Comparison of ENCODE assay signal across 8 cellular contexts in genomic region chr2:73927344-73927743, GRCh38. TPM values are rescaled to one million over a fixed set of nuclear protein-coding genes. Genes with fewer than 3 reads are reported as not detected.
A peak's percentile ranks its signal among the peaks of the same experiment; 100 is the strongest.
DNase-seq lines count a peak whose midpoint lies in the region; TF ChIP-seq lines count a peak whose summit lies in the region.

No MANE protein-coding gene starts in this region.

- H3K79me2 ChIP-seq in OCI-LY3 (ENCODE audit: low read length) (peaks cover 55% of the 10 kb centered on the region), neural progenitor cell (ENCODE audit: low read depth) (peaks cover 56% of the 10 kb centered on the region)

- peak overlapping the region; percentile 79 for H3K27ac ChIP-seq in C4-2B
- peak overlapping the region; percentile 78 for H3K27ac ChIP-seq in OCI-LY3 (ENCODE audit: low read length)
- peak overlapping the region; percentile 3 for H3K27ac ChIP-seq in neural progenitor cell

- H4K20me1 ChIP-seq in OCI-LY3 (ENCODE audit: insufficient read depth, low read length) (peaks cover 36% of the 10 kb centered on the region), neural progenitor cell (ENCODE audit: low read depth) (peaks cover 46% of the 10 kb centered on the region)

- H3K9ac ChIP-seq in OCI-LY3 (ENCODE audit: low read length) (peak overlapping the region; percentile 94), endocrine pancreas (ENCODE audit: control insufficient read depth, insufficient read depth, low read length) (peak overlapping the region; percentile 62), neural progenitor cell (peak overlapping the region; percentile 95)

- H3K4me1 Mint-ChIP-seq in neural progenitor cell = peaks cover 22% of the 10 kb centered on the region

- TF ChIP-seq CTCF in C4-2B (conservative IDR thresholded peaks at IDR 0.05) (no peak), OCI-LY3 (IDR thresholded peaks at IDR 0.05; ENCODE audit: low read depth, low read length) (no peak), neural progenitor cell (IDR thresholded peaks at IDR 0.05) (no peak)

- H3K4me2 ChIP-seq in OCI-LY3 (ENCODE audit: low read length) (peak overlapping the region; percentile 72), neural progenitor cell (peak overlapping the region; percentile 85)

- H3K27me3 ChIP-seq in OCI-LY3 (ENCODE audit: low read depth, low read length) = no peaks in the 10 kb centered on the region
- H3K27me3 ChIP-seq in endocrine pancreas (ENCODE audit: control insufficient read depth, insufficient read depth, low read length) = no peaks in the 10 kb centered on the region
- H3K27me3 ChIP-seq in neural progenitor cell = peaks cover 14% of the 10 kb centered on the region

- peaks cover 4% of the 10 kb centered on the region for H3K36me3 Mint-ChIP-seq in neural progenitor cell

- no peak for DNase-seq in neural progenitor cell (ENCODE audit: low spot score)
- no peak for DNase-seq in islet precursor cell
- no peak for DNase-seq in epidermal melanocyte (ENCODE audit: insufficient read length, low spot score)
- DNase-seq in HCEC 1CT = no peak
- DNase-seq in NCI-H446 treated with DMSO at 0.1 percent for 48 hours (lab: John Stamatoyannopoulos, UW) = no peak

- H3K36me3 ChIP-seq in OCI-LY3 (replicated peaks; ENCODE audit: low read depth, low read length) (peaks cover 3% of the 10 kb centered on the region), endocrine pancreas (ENCODE audit: control insufficient read depth, insufficient read depth, low read length) (no peaks in the 10 kb centered on the region), neural progenitor cell (no peaks in the 10 kb centered on the region)

- no peak overlapping the region; the same call in 1 of the 2 replicates for H2AFZ ChIP-seq in OCI-LY3 (ENCODE audit: low read depth, low read length)
- no peak overlapping the region for H2AFZ ChIP-seq in neural progenitor cell (replicated peaks)

- H3K4me1 ChIP-seq in OCI-LY3 (ENCODE audit: low read length) (peaks cover 34% of the 10 kb centered on the region), endocrine pancreas (ENCODE audit: control insufficient read depth, insufficient read depth, low read length) (peaks cover 10% of the 10 kb centered on the region), neural progenitor cell (peaks cover 14% of the 10 kb centered on the region)

- peak overlapping the region; percentile 84 for H3K27ac Mint-ChIP-seq in neural progenitor cell

- H3K27me3 Mint-ChIP-seq in neural progenitor cell (ENCODE audit: insufficient read depth, low read depth) = peaks cover 2% of the 10 kb centered on the region

- peak overlapping the region; percentile 94 for H3K4me3 Mint-ChIP-seq in neural progenitor cell

- H3K4me3 ChIP-seq in OCI-LY3 (ENCODE audit: low read length) (peak overlapping the region; percentile 93), endocrine pancreas (ENCODE audit: control insufficient read depth, insufficient read depth, low read length) (peak overlapping the region; percentile 90), neural progenitor cell (peak overlapping the region; percentile 83)

- H3K9me3 ChIP-seq in OCI-LY3 (ENCODE audit: insufficient read depth, low read length) (no peaks in the 10 kb centered on the region), endocrine pancreas (ENCODE audit: control insufficient read depth, low read length) (no peaks in the 10 kb centered on the region), neural progenitor cell (ENCODE audit: low read depth) (no peaks in the 10 kb centered on the region)

- no peaks in the 10 kb centered on the region for H3K9me3 Mint-ChIP-seq in neural progenitor cell

- peaks cover 4% of the 10 kb centered on the region for H3F3A ChIP-seq in neural progenitor cell (ENCODE audit: low read depth)

RNA-seq across cellular contexts. Expression of gene DGUOK, which starts 0.7 kb away (rescaled TPM):
- total RNA-seq in neural progenitor cell (ENCODE audit: low replicate concordance) = 79.0 and 85.5 TPM in 2 replicates

RNA-seq across cellular contexts. Expression of gene ACTG2, which starts 34.5 kb away (rescaled TPM):
- total RNA-seq in neural progenitor cell (ENCODE audit: low replicate concordance) = 0.19 and 0.32 TPM in 2 replicates

RNA-seq across cellular contexts. Expression of gene TET3, which starts 57.4 kb away (rescaled TPM):
- total RNA-seq in neural progenitor cell (ENCODE audit: low replicate concordance) = 6.2 and 9.1 TPM in 2 replicates

Comparison
In these comparisons a context has a peak if more than half of its experiments do, and no peak if none do; other contexts are left out.
1. H3K27ac ChIP-seq: peak in every context shown above with its lines; median percentile 79 in C4-2B; 78 in OCI-LY3; 3 in neural progenitor cell.